ENCODE assay signal across 30 cellular contexts in the genomic region with DNA sequence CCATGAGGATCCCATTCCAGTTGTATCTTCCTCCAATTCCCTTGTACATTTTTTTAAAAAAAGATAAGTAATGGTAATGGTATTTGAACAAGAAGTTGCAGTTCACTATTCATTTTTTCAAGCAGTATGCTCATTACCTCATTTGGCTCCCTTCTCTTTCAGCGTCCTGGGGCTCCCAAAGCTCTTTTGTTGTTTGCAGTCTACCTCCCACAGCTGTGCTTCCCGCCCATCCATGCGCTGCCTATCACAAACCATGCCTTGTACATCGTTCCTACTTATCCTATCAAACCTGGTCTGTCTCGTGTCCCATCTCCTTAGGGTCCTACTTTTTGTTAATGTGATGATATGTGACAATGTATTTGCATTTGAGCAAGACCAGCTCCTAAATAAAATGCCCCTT. TPM values are rescaled to one million over a fixed set of nuclear protein-coding genes. Genes with fewer than 3 reads are reported as not detected.
"Had no signal": no experiment of that assay in that cellular context is flagged by ENCODE, and none has a peak within 500 bp of the region (broad histone marks: within the 10 kb centered on the region; RNA-seq: fewer than 3 reads in every experiment).

No MANE protein-coding gene starts in this region.

- H3K4me1 ChIP-seq: breast epithelium had no signal

- H3K27me3 ChIP-seq: breast epithelium, cardiac muscle cell had no signal

- H3K27ac ChIP-seq: breast epithelium, cardiac muscle cell, coronary artery, dorsolateral prefrontal cortex, WERI-Rb-1 had no signal

- DNase-seq: activated B cell treated with CpG ODN at 0.5 μM for 24 hours; activated CD4-positive, alpha-beta memory T cell treated with anti-CD3 and anti-CD28 coated beads for 36 hours; activated CD4-positive, alpha-beta T cell treated with anti-CD3 and anti-CD28 coated beads for 36 hours; activated CD4-positive, alpha-beta T cell treated with anti-CD3 and anti-CD28 coated beads, Interleukin-2, amount 10 ng/mL, durations not matched to agents 24 days and 14 days; activated CD4-positive, CD25-positive, alpha-beta regulatory T cell treated with anti-CD3 and anti-CD28 coated beads, Interleukin-2, amount 50 U/mL, for 72 hours; activated CD8-positive, alpha-beta memory T cell treated with anti-CD3 and anti-CD28 coated beads, Interleukin-2, amount 50 U/mL, for 48 hours; activated CD8-positive, alpha-beta T cell treated with anti-CD3 and anti-CD28 coated beads, Interleukin-2, amount 10 ng/mL, durations not matched to agents 7 days and 5 days; activated gamma-delta T cell; activated naive CD4-positive, alpha-beta T cell; activated naive CD4-positive, alpha-beta T cell treated with anti-CD3 and anti-CD28 coated beads, Interleukin-2, amount 10 ng/mL, durations not matched to agents 7 days and 5 days; activated naive CD8-positive, alpha-beta T cell treated with anti-CD3 and anti-CD28 coated beads, Interleukin-2, amount 10 ng/mL, durations not matched to agents 7 days and 5 days; activated T-cell treated with anti-CD3 and anti-CD28 coated beads for 4 hours; activated T-cell treated with anti-CD3 and anti-CD28 coated beads, Interleukin-2, amount 50 U/mL, for 24 hours; activated T-cell treated with anti-CD3 and anti-CD28 coated beads, Interleukin-2, amount 50 U/mL, for 72 hours; central memory CD4-positive, alpha-beta T cell; cerebellar nuclear complex; dorsolateral prefrontal cortex; effector memory CD4-positive, alpha-beta T cell; endodermal cell; foreskin fibroblast; head of caudate nucleus; T-helper 1 cell; T-helper 17 cell; T1000; WERI-Rb-1 had no signal

- ATAC-seq: activated CD4-positive, alpha-beta T cell treated with anti-CD3 and anti-CD28 coated beads for 36 hours; activated CD8-positive, alpha-beta T cell treated with anti-CD3 and anti-CD28 coated beads, Interleukin-2, amount 10 ng/mL, durations not matched to agents 7 days and 5 days; activated naive CD4-positive, alpha-beta T cell treated with anti-CD3 and anti-CD28 coated beads, Interleukin-2, amount 50 U/mL, for 72 hours; activated T-cell treated with anti-CD3 and anti-CD28 coated beads, Interleukin-2, amount 50 U/mL, for 72 hours; esophagus mucosa; T-helper 17 cell had no signal

- H3K4me3 ChIP-seq: breast epithelium, cardiac muscle cell, coronary artery, dorsolateral prefrontal cortex had no signal

- H3K9me3 ChIP-seq: breast epithelium had no signal

- H3K36me3 ChIP-seq: breast epithelium, cardiac muscle cell, WERI-Rb-1 had no signal

RNA-seq across cellular contexts. Expression of a gene that starts 59.6 kb away (rescaled TPM):
- total RNA-seq: activated CD4-positive, alpha-beta T cell treated with anti-CD3 and anti-CD28 coated beads, Interleukin-2, amount 10 ng/mL, durations not matched to agents 24 days and 14 days had no signal
